Comparison of ENCODE assay signal across 14 cellular contexts in genomic region chrX:118480172-118480571, GRCh38. TPM values are rescaled to one million over a fixed set of nuclear protein-coding genes. Genes with fewer than 3 reads are reported as not detected.
A peak's percentile ranks its signal among the peaks of the same experiment; 100 is the strongest.
DNase-seq lines count a peak whose midpoint lies in the region; ATAC-seq and TF ChIP-seq lines count a peak whose summit lies in the region.
"Had no signal": no experiment of that assay in that cellular context is flagged by ENCODE, and none has a peak within 500 bp of the region (broad histone marks: within the 10 kb centered on the region; RNA-seq: fewer than 3 reads in every experiment).

No MANE protein-coding gene starts in this region.

- H2AK9ac ChIP-seq in IMR-90 (replicated peaks; ENCODE audit: low read depth, low read length, poor library complexity), result no peak overlapping the region

- H2BK20ac ChIP-seq in IMR-90 (ENCODE audit: low read depth, low read length), result no peak overlapping the region

- H3K36me3 ChIP-seq in IMR-90 (ENCODE audit: control insufficient read depth, insufficient read depth, low read length), result no peaks in the 10 kb centered on the region
- H3K36me3 ChIP-seq in right lobe of liver, result no peaks in the 10 kb centered on the region
- H3K36me3 ChIP-seq: BLaER1 treated with 17β-estradiol and CSF1 and Interleukin-3, amounts not matched to agents 10 nM and 100 nM had no signal

- no peak overlapping the region for H3K4ac ChIP-seq in IMR-90 (ENCODE audit: low read depth, low read length)

- H4K91ac ChIP-seq in IMR-90 (ENCODE audit: insufficient read depth, low read depth, low read length), result no peak overlapping the region

- no peaks in the 10 kb centered on the region for H3K9me1 ChIP-seq in IMR-90 (ENCODE audit: insufficient read depth, low read length)

- TF ChIP-seq POLR2A in IMR-90 (IDR thresholded peaks at IDR 0.05; ENCODE audit: low read depth, low read length), result no peak
- no peak for TF ChIP-seq POLR2A in right lobe of liver (IDR thresholded peaks at IDR 0.05)

- no peak overlapping the region for H2BK5ac ChIP-seq in IMR-90 (ENCODE audit: low read depth, low read length, poor library complexity, severe bottlenecking)

- no peak for TF ChIP-seq RAD21 in IMR-90 (IDR thresholded peaks at IDR 0.05; ENCODE audit: low read length)

- ATAC-seq in IMR-90 (ENCODE audit: low read depth) (peak; percentile 76), right lobe of liver (no peak)
- ATAC-seq: A549; CD8-positive, alpha-beta T cell; HCT116 had no signal

- H3K4me3 ChIP-seq in IMR-90 (ENCODE audit: insufficient read depth, low read depth, low read length) (no peak overlapping the region), right lobe of liver (no peak overlapping the region)
- H3K4me3 ChIP-seq: A549; BLaER1 treated with 17β-estradiol and CSF1 and Interleukin-3, amounts not matched to agents 10 nM and 100 nM had no signal

- H3K27ac ChIP-seq in IMR-90 (ENCODE audit: insufficient read depth, low read length) (no peak overlapping the region), right lobe of liver (no peak overlapping the region)
- H3K27ac ChIP-seq: A549; BLaER1 treated with 17β-estradiol and CSF1 and Interleukin-3, amounts not matched to agents 10 nM and 100 nM; KMS-11 had no signal

- H3K79me1 ChIP-seq in IMR-90 (ENCODE audit: low read depth in 1 of 2, low read length in 2 of 2), result no peaks in the 10 kb centered on the region

- intact Hi-C loops in IMR-90 (cut with micrococcal nuclease) (no loop called here), right lobe of liver (cut with DNase I) (no loop called here)

- H3K9ac ChIP-seq in IMR-90 (ENCODE audit: low read depth, low read length), result no peak overlapping the region
- H3K9ac ChIP-seq: BLaER1 treated with 17β-estradiol and CSF1 and Interleukin-3, amounts not matched to agents 10 nM and 100 nM; KMS-11 had no signal

- no peak overlapping the region for H3K56ac ChIP-seq in IMR-90 (ENCODE audit: extremely low read depth, insufficient read depth, low read length)

- H3K23ac ChIP-seq in IMR-90 (ENCODE audit: low read depth, low read length), result no peak overlapping the region

- peak; percentile 21 for DNase-seq in DMS53 treated with DMSO at 0.1 percent for 48 hours (lab: John Stamatoyannopoulos, UW; ENCODE audit: unreplicated experiment)
- DNase-seq in IMR-90, result peak; percentile 73
- DNase-seq in fibroblast of peridontal ligament (ENCODE audit: extremely low read depth), result peak; percentile 71
- no peak for DNase-seq in right lobe of liver
- DNase-seq in 8988T, result no peak
- no peak for DNase-seq in DMS153 (lab: John Stamatoyannopoulos, UW)
- DNase-seq: Calu3; CD8-positive, alpha-beta T cell; DMS79; GDM1 had no signal

- H3K4me1 ChIP-seq in IMR-90 (ENCODE audit: control insufficient read depth, insufficient read depth, low read length) (peaks cover 4% of the 10 kb centered on the region; the same call in 1 of the 2 replicates), right lobe of liver (no peaks in the 10 kb centered on the region)
- H3K4me1 ChIP-seq: BLaER1 treated with 17β-estradiol and CSF1 and Interleukin-3, amounts not matched to agents 10 nM and 100 nM had no signal

- no TSS peak for BruUV-seq in IMR-90 (replicated peaks; lab: Mats Ljungman, UMichigan)

- H3K18ac ChIP-seq in IMR-90 (ENCODE audit: low read depth, low read length), result no peak overlapping the region

- no peaks in the 10 kb centered on the region for H4K20me1 ChIP-seq in IMR-90 (ENCODE audit: insufficient read depth, low read length)
- H4K20me1 ChIP-seq: BLaER1 treated with 17β-estradiol and CSF1 and Interleukin-3, amounts not matched to agents 10 nM and 100 nM had no signal

- H2AFZ ChIP-seq in IMR-90 (replicated peaks; ENCODE audit: low read length, poor library complexity), result no peak overlapping the region

- dilution Hi-C loops in IMR-90 (cut with HindIII; ENCODE audit: low sequenced_read_pairs, unreplicated experiment), result no loop called here

- no peak for TF ChIP-seq CTCF in IMR-90 (conservative IDR thresholded peaks at IDR 0.05; ENCODE audit: low read depth, low read length)
- TF ChIP-seq CTCF in right lobe of liver (IDR thresholded peaks at IDR 0.05), result no peak

- H2BK15ac ChIP-seq in IMR-90 (ENCODE audit: low read depth, low read length), result no peak overlapping the region

- no CpG with 5 or more reads among the region's 1 CpG for WGBS in IMR-90 (ENCODE audit: extremely low coverage in 2 of 2, insufficient read length in 1 of 2), 2 experiments
- WGBS in right lobe of liver (ENCODE audit: insufficient coverage, low coverage, low lambda C conversion rate, missing lambda C conversion rate), result 58% methylated on average over 1 of the region's 1 CpG

- no peak overlapping the region for H4K8ac ChIP-seq in IMR-90 (ENCODE audit: low read depth in 2 of 2, low read length in 2 of 2)

- POLR2A ChIA-PET in IMR-90 (lab: Charles Lee; ENCODE audit: unreplicated experiment), result no interaction called here

- H2BK120ac ChIP-seq in IMR-90 (ENCODE audit: low read depth, low read length), result no peak overlapping the region

- CTCF ChIA-PET in IMR-90 (lab: Yijun Ruan, JAX), result no interaction called here

- no peak overlapping the region for H3K14ac ChIP-seq in IMR-90 (replicated peaks; ENCODE audit: low read depth, low read length)

- H3K4me2 ChIP-seq in IMR-90 (ENCODE audit: low read depth, low read length), result no peak overlapping the region
- H3K4me2 ChIP-seq: A549; BLaER1 treated with 17β-estradiol and CSF1 and Interleukin-3, amounts not matched to agents 10 nM and 100 nM; KMS-11 had no signal

- H3K9me3 ChIP-seq in IMR-90 (ENCODE audit: control insufficient read depth, insufficient read depth, low read length) (no peaks in the 10 kb centered on the region), right lobe of liver (no peaks in the 10 kb centered on the region)
- H3K9me3 ChIP-seq: A549; BLaER1 treated with 17β-estradiol and CSF1 and Interleukin-3, amounts not matched to agents 10 nM and 100 nM had no signal

- H3K27me3 ChIP-seq in IMR-90 (ENCODE audit: control insufficient read depth, insufficient read depth, low read length), result no peaks in the 10 kb centered on the region
- H3K27me3 ChIP-seq in right lobe of liver, result no peaks in the 10 kb centered on the region
- H3K27me3 ChIP-seq: BLaER1 treated with 17β-estradiol and CSF1 and Interleukin-3, amounts not matched to agents 10 nM and 100 nM had no signal

- no peak overlapping the region for H4K5ac ChIP-seq in IMR-90 (ENCODE audit: low read depth, low read length)

- in situ Hi-C loops in IMR-90 (cut with MboI; ENCODE audit: low sequenced_read_pairs), result no loop called here

- H2AK5ac ChIP-seq in IMR-90 (ENCODE audit: low read depth, low read length), result no peak overlapping the region

TF ChIP-seq in IMR-90, 13 proteins besides CTCF, POLR2A, EP300 and RAD21:
- TF ChIP-seq FOS (IDR thresholded peaks at IDR 0.05; ENCODE audit: low read depth, low read length) (no peak), SMC3 (IDR thresholded peaks at IDR 0.05; ENCODE audit: low read depth, low read length) (no peak), MAFK (IDR thresholded peaks at IDR 0.05; ENCODE audit: low read depth, low read length) (no peak), CEBPB (IDR thresholded peaks at IDR 0.05; ENCODE audit: low read depth, low read length) (no peak)

RNA-seq across cellular contexts. Expression of gene DOCK11, which starts 15.4 kb away (rescaled TPM):
- total RNA-seq in IMR-90 (2012; rRNA removed) (13.1 and 14.7 TPM in 2 replicates), right lobe of liver (1 to 10 TPM; 1.1 to 4.4 (median 3.2) TPM)
- polyA plus RNA-seq in IMR-90 (2012; rRNA removed), result 3.2 and 3.9 TPM in 2 replicates
- 0.55 and 0.69 TPM in 2 replicates for polyA plus RNA-seq in IMR-90 (2012; cell fraction: cytosol; rRNA removed)
- 0.35 and 5.0 TPM in 2 replicates for polyA plus RNA-seq in IMR-90 (2012; cell fraction: nucleus; rRNA removed; ENCODE audit: low replicate concordance)

Comparison
In these comparisons a context has a peak if more than half of its experiments do, and no peak if none do; other contexts are left out.
1. DNase-seq: peak in DMS53 treated with DMSO at 0.1 percent for 48 hours (single experiment), IMR-90 (single experiment) and fibroblast of peridontal ligament (single experiment); none in right lobe of liver (0 of 3), 8988T (single experiment) and DMS153 (single experiment).